ENCODE assay signal across 9 cellular contexts in the genomic region with DNA sequence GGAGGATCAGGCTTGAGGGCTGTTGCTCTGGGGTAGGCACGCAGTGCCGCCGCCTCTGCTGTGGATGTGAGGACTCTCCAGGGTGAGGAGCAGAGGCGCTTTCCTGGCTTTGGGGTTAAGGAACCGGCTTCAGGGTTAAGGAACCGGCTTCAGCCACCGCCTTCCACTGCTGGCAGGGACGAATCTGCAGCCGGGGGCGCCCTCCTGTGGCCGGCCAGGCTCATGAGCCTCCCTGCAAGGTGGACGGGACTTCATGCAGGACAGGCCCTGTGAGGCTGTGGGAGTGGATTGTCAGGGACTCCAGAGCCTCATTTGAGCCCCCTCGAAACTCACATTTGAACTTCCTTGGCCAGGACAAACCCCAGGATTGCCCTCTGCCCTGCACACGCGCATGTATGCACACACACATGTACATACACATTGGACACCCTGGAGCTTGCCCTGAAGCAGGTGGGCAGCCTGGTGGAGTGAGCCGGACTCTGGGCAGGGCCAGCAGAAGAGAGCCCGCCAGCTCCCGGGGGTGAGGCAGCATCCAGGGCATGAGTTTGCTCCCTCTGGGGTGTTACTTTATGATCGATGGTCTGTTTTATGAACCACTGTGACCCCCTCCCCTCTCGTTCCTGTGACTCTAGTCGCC.
DNase-seq lines count a peak whose midpoint lies in the region; ATAC-seq, FAIRE-seq and TF ChIP-seq lines count a peak whose summit lies in the region.
"Had no signal": no experiment of that assay in that cellular context is flagged by ENCODE, and none has a peak within 500 bp of the region (broad histone marks: within the 10 kb centered on the region; RNA-seq: fewer than 3 reads in every experiment).

No MANE protein-coding gene starts in this region.

- H3K4me3 ChIP-seq in K562 = no peak overlapping the region

- in situ Hi-C loops in K562 (cut with MboI) = loop anchor here (5.0 kb wide), 1 partner anchor 169 kb away; no protein-coding TSS in a partner anchor

- peak; percentile 19 for FAIRE-seq in K562 (lab: Jason Lieb, UNC)
- FAIRE-seq: islet of Langerhans had no signal

- DNase-seq in Daoy (ENCODE audit: low read depth) (peak; percentile 69), NCI-H526 treated with DMSO at 0.1 percent for 48 hours (lab: John Stamatoyannopoulos, UW) (peak; percentile 16), K562 (ENCODE audit: extremely low read depth in 1 of 4, low spot score in 3 of 4) (peak; percentile 69 to 78 (median 74)), iPS-NIHi7 (ENCODE audit: extremely low spot score) (peak; percentile 89), OCI-M2 (lab: John Stamatoyannopoulos, UW; ENCODE audit: unreplicated experiment) (no peak)
- peak; percentile 8 to 13 for DNase-seq in stimulated activated CD8-positive, alpha-beta memory T cell treated with anti-CD3 and anti-CD28 coated beads, Interleukin-15, amount 100 ng/mL, for 48 hours (ENCODE audit: low read depth in 2 of 2)

- no peak for TF ChIP-seq POLR2A in K562 (conservative IDR thresholded peaks at IDR 0.05)

- WGBS in K562 (ENCODE audit: insufficient coverage, low coverage, missing lambda C conversion rate) = 6% methylated on average over 15 of the region's 21 CpGs

- ATAC-seq in HG02798 (IDR thresholded peaks at IDR 0.05; ENCODE audit: poor library complexity, unreplicated experiment) = peak; percentile 50
- ATAC-seq in K562 = peak; percentile 98

- POLR2A ChIA-PET in K562 (lab: Yijun Ruan, JAX) = no interaction called here

- H3K4me2 ChIP-seq in K562 (ENCODE audit: insufficient read depth, low read length) = no peak overlapping the region

- H3K27ac ChIP-seq in 22Rv1 (no peak overlapping the region), K562 (ENCODE audit: extremely low read depth, low read depth, low read length) (no peak overlapping the region)

- TF ChIP-seq EP300 in K562 (IDR thresholded peaks at IDR 0.05; ENCODE audit: low read length) = no peak

- peak; percentile 88 for TF ChIP-seq CTCF in 22Rv1 (IDR thresholded peaks at IDR 0.05)
- TF ChIP-seq CTCF in K562 (IDR thresholded peaks at IDR 0.05 in 2 of 3, conservative IDR thresholded peaks at IDR 0.05 in 1 of 3; ENCODE audit: insufficient read depth in 2 of 3, low read depth in 1 of 3, low read length in 3 of 3) = peak; percentile 79 to 84 (median 82)

- BruUV-seq in K562 (replicated peaks; lab: Mats Ljungman, UMichigan) = no TSS peak

- CTCF ChIA-PET in K562 (lab: Yijun Ruan, JAX; ENCODE audit: low intra/inter-chr PET ratio) = interaction anchor here (0.5 to 2.7 kb wide), 4 partner anchors 148 to 1048 kb away, joined by 4 to 27 read pairs (median 8); no protein-coding TSS in a partner anchor

- H4K20me1 ChIP-seq in K562 (replicated peaks; ENCODE audit: control insufficient read depth, insufficient read depth, low read length) = peaks cover 3% of the 10 kb centered on the region

- H3K9me3 ChIP-seq in K562 (replicated peaks; ENCODE audit: control insufficient read depth, insufficient read depth, low read depth, low read length) = no peaks in the 10 kb centered on the region

- H3K27me3 ChIP-seq in K562 (ENCODE audit: control insufficient read depth in 2 of 2, insufficient read depth in 2 of 2, low read length in 2 of 2) = peaks cover 12 to 57% of the 10 kb centered on the region in 2 experiments

- H3K4me1 ChIP-seq in K562 (replicated peaks in 1 of 2; ENCODE audit: control insufficient read depth in 2 of 2, insufficient read depth in 2 of 2, low read length in 2 of 2) = peaks cover 0 to 4% of the 10 kb centered on the region in 2 experiments; a peak in 1 of 5 replicates

- H2AFZ ChIP-seq in K562 (ENCODE audit: low read depth, low read length) = no peak overlapping the region

- no peak overlapping the region; a peak in 1 of 4 replicates for H3K9ac ChIP-seq in K562 (ENCODE audit: insufficient read depth in 1 of 2, low read depth in 2 of 2, low read length in 2 of 2)

- peaks cover 4% of the 10 kb centered on the region for H3K9me1 ChIP-seq in K562 (ENCODE audit: control insufficient read depth, insufficient read depth, low read length)

- peak; percentile 53 to 77 for TF ChIP-seq RAD21 in K562 (CRISPR knock-in tag; conservative IDR thresholded peaks at IDR 0.05 in 1 of 2, IDR thresholded peaks at IDR 0.05 in 1 of 2)

- H3K36me3 ChIP-seq in K562 (ENCODE audit: control insufficient read depth, insufficient read depth, low read length) = no peaks in the 10 kb centered on the region

- intact Hi-C loops in K562 (cut with micrococcal nuclease) = loop anchor here (1.0 kb wide), 2 partner anchors 153 to 180 kb away; no protein-coding TSS in a partner anchor

- no peaks in the 10 kb centered on the region for H3K79me2 ChIP-seq in K562 (ENCODE audit: control insufficient read depth, insufficient read depth, low read length)

TF ChIP-seq in K562, 482 proteins besides CTCF, POLR2A, EP300 and RAD21:
- TF ChIP-seq RB1 (IDR thresholded peaks at IDR 0.05; ENCODE audit: low read depth) (peak; percentile 35; the same call in 1 of the 2 replicates), MCM7 (IDR thresholded peaks at IDR 0.05) (no peak), DEAF1 (CRISPR knock-in tag; IDR thresholded peaks at IDR 0.05) (0 out of 2 replicates have a peak, but pooled peaks have one; percentile 27), SMC3 (conservative IDR thresholded peaks at IDR 0.05; ENCODE audit: insufficient read depth, low read depth, low read length) (peak; percentile 69)
TF ChIP-seq in K562: peak in this region for 3.
